16 cellular contexts compared by ENCODE assay signal in genomic region chr1:201460783-201461182, GRCh38. TPM values are rescaled to one million over a fixed set of nuclear protein-coding genes. Genes with fewer than 3 reads are reported as not detected.
A peak's percentile ranks its signal among the peaks of the same experiment; 100 is the strongest.
DNase-seq lines count a peak whose midpoint lies in the region; ATAC-seq and TF ChIP-seq lines count a peak whose summit lies in the region.
"Had no signal": no experiment of that assay in that cellular context is flagged by ENCODE, and none has a peak within 500 bp of the region (broad histone marks: within the 10 kb centered on the region; RNA-seq: fewer than 3 reads in every experiment).

No MANE protein-coding gene starts in this region.

- H3K27me3 ChIP-seq in PC-3 (ENCODE audit: low read length) (no peaks in the 10 kb centered on the region), breast epithelium (no peaks in the 10 kb centered on the region), thyroid gland (no peaks in the 10 kb centered on the region)

- H3K27me3 Mint-ChIP-seq in mesothelial cell of epicardium (ENCODE audit: low read depth) = no peaks in the 10 kb centered on the region
- H3K27me3 Mint-ChIP-seq in glutamatergic neuron (ENCODE audit: unreplicated experiment) = no peaks in the 10 kb centered on the region

- intact Hi-C loops in PC-3 (cut with micrococcal nuclease) (loop anchor here (1.0 kb wide), 2 partner anchors 20 to 25 kb away; no protein-coding TSS in a partner anchor), breast epithelium (cut with DNase I; ENCODE audit: low total_unique reads) (no loop called here), thyroid gland (cut with DNase I) (no loop called here)

- H3K4me1 ChIP-seq in PC-3 (ENCODE audit: insufficient read depth, low read length) = peaks cover 71% of the 10 kb centered on the region
- H3K4me1 ChIP-seq in breast epithelium = peaks cover 19 to 23% of the 10 kb centered on the region in 2 donors
- H3K4me1 ChIP-seq in thyroid gland = peaks cover 2 to 56% of the 10 kb centered on the region in 2 donors

- TF ChIP-seq POLR2A in breast epithelium (IDR thresholded peaks at IDR 0.05) (no peak), thyroid gland (IDR thresholded peaks at IDR 0.05) (no peak)

- H3K9me3 ChIP-seq in PC-3 (ENCODE audit: low read length) (no peaks in the 10 kb centered on the region), breast epithelium (no peaks in the 10 kb centered on the region), thyroid gland (no peaks in the 10 kb centered on the region)

- DNase-seq in PC-3 = no peak
- no peak for DNase-seq in breast epithelium (ENCODE audit: low spot score in 2 of 2)
- DNase-seq in mesothelial cell of epicardium (ENCODE audit: low spot score in 2 of 2, unreplicated experiment in 2 of 2) = no peak
- DNase-seq in thyroid gland = no peak
- no peak for DNase-seq in caudate nucleus (lab: John Stamatoyannopoulos, UW)
- no peak for DNase-seq in glutamatergic neuron
- DNase-seq in foreskin fibroblast = no peak
- DNase-seq: activated gamma-delta T cell; cortex of kidney; left colon; MM.1S; occipital lobe; stimulated activated CD4-positive, alpha-beta T cell treated with anti-CD3 and anti-CD28 coated beads, Interleukin-2, amount 100 ng/mL, for 48 hours; stimulated activated naive B cell treated with anti-CD40 and anti-IgM and Interleukin-4, amounts not matched to agents 10 μg/mL and 1 μg/mL and 100 μg/mL, for 72 hours had no signal

- peak overlapping the region; percentile 48 for H3K9ac ChIP-seq in PC-3 (ENCODE audit: low read length)

- CTCF ChIA-PET in PC-3 (lab: Charles Lee) = interaction anchor here (0.7 to 3.4 kb wide), 3 partner anchors 9 to 25 kb away, joined by 4 to 31 read pairs (median 21); no protein-coding TSS in a partner anchor

- peak overlapping the region; percentile 84 for H3K27ac ChIP-seq in PC-3 (ENCODE audit: low read length)
- peak overlapping the region; percentile 92 for H3K27ac ChIP-seq in breast epithelium
- H3K27ac ChIP-seq in thyroid gland = peak overlapping the region in 2 of 3 donors; percentile 10 to 73
- H3K27ac ChIP-seq in caudate nucleus (ENCODE audit: low read depth, low read length) = no peak overlapping the region

- H4K20me1 ChIP-seq in PC-3 (ENCODE audit: low read length) = no peaks in the 10 kb centered on the region

- peaks cover 13% of the 10 kb centered on the region for H3K36me3 Mint-ChIP-seq in mesothelial cell of epicardium
- peaks cover 5% of the 10 kb centered on the region for H3K36me3 Mint-ChIP-seq in glutamatergic neuron (ENCODE audit: unreplicated experiment)
- H3K36me3 Mint-ChIP-seq: stimulated activated naive B cell treated with anti-CD40 and anti-IgM and Interleukin-4, amounts not matched to agents 10 μg/mL and 1 μg/mL and 100 μg/mL, for 72 hours had no signal

- H3K4me1 Mint-ChIP-seq in mesothelial cell of epicardium (peaks cover 42% of the 10 kb centered on the region), glutamatergic neuron (ENCODE audit: low read depth, unreplicated experiment) (peaks cover 4% of the 10 kb centered on the region)

- H3K4me3 Mint-ChIP-seq in mesothelial cell of epicardium (no peak overlapping the region), glutamatergic neuron (ENCODE audit: unreplicated experiment) (no peak overlapping the region)
- H3K4me3 Mint-ChIP-seq: stimulated activated naive B cell treated with anti-CD40 and anti-IgM and Interleukin-4, amounts not matched to agents 10 μg/mL and 1 μg/mL and 100 μg/mL, for 72 hours; T-helper 1 cell treated with Interleukin-12 subunit alpha and Interleukin-12 subunit beta and Interleukin-4 antibody, amounts not matched to agents 30 μg/mL and 1 μg/mL, for 36 hours had no signal

- peaks cover 13% of the 10 kb centered on the region for H3F3A ChIP-seq in PC-3 (ENCODE audit: low read length, unreplicated experiment)

- ATAC-seq in PC-3 (no peak), GM18861 (IDR thresholded peaks at IDR 0.05; ENCODE audit: unreplicated experiment) (no peak)
- ATAC-seq: stimulated activated naive B cell treated with anti-CD40 and anti-IgM and Interleukin-4, amounts not matched to agents 10 μg/mL and 1 μg/mL and 100 μg/mL, for 72 hours had no signal

- no TSS peak for BruUV-seq in PC-3 (replicated peaks; lab: Mats Ljungman, UMichigan)

- H3K9me3 Mint-ChIP-seq in mesothelial cell of epicardium (no peaks in the 10 kb centered on the region), glutamatergic neuron (ENCODE audit: unreplicated experiment) (peaks cover 2% of the 10 kb centered on the region)
- H3K9me3 Mint-ChIP-seq: stimulated activated naive B cell treated with anti-CD40 and anti-IgM and Interleukin-4, amounts not matched to agents 10 μg/mL and 1 μg/mL and 100 μg/mL, for 72 hours; T-helper 1 cell treated with Interleukin-12 subunit alpha and Interleukin-12 subunit beta and Interleukin-4 antibody, amounts not matched to agents 30 μg/mL and 1 μg/mL, for 36 hours had no signal

- H3K9me2 ChIP-seq in PC-3 (replicated peaks; ENCODE audit: low read length) = no peaks in the 10 kb centered on the region

- POLR2A ChIA-PET in PC-3 (lab: Charles Lee; ENCODE audit: unreplicated experiment) = interaction anchor here (1.6 kb wide), 2 partner anchors 15 to 20 kb away, joined by 4 to 7 read pairs; no protein-coding TSS in a partner anchor

- H3K36me3 ChIP-seq in PC-3 (ENCODE audit: low read depth, low read length) = peaks cover 15% of the 10 kb centered on the region; the same call in 1 of the 2 replicates
- H3K36me3 ChIP-seq in breast epithelium = no peaks in the 10 kb centered on the region
- peaks cover 0 to 10% of the 10 kb centered on the region in 2 donors for H3K36me3 ChIP-seq in thyroid gland

- no peak overlapping the region for H2AFZ ChIP-seq in PC-3 (ENCODE audit: low read length)

- 74 to 76% methylated on average over 4 of the region's 4 CpGs for whole genome bisulfite sequencing in thyroid gland, 2 donors

- H3K4me2 ChIP-seq in PC-3 (ENCODE audit: low read length) = peak overlapping the region; percentile 73

- H3K4me3 ChIP-seq in PC-3 (ENCODE audit: low read length) (peak overlapping the region; percentile 14), breast epithelium (no peak overlapping the region), thyroid gland (replicated peaks in 1 of 3) (no peak overlapping the region), foreskin fibroblast (ENCODE audit: low read depth in 1 of 2, low read length in 2 of 2) (no peak overlapping the region)

- no peak for TF ChIP-seq CTCF in PC-3 (conservative IDR thresholded peaks at IDR 0.05; ENCODE audit: low read depth, low read length)
- no peak for TF ChIP-seq CTCF in breast epithelium (IDR thresholded peaks at IDR 0.05)
- TF ChIP-seq CTCF in mesothelial cell of epicardium (IDR thresholded peaks at IDR 0.05; ENCODE audit: unreplicated experiment) = no peak
- TF ChIP-seq CTCF in thyroid gland (IDR thresholded peaks at IDR 0.05) = no peak
- no peak for TF ChIP-seq CTCF in glutamatergic neuron (IDR thresholded peaks at IDR 0.05; ENCODE audit: partially characterized antibody, unreplicated experiment)
- no peak for TF ChIP-seq CTCF in foreskin fibroblast (IDR thresholded peaks at IDR 0.05; ENCODE audit: low read depth, low read length)

- peak overlapping the region; percentile 92 for H3K27ac Mint-ChIP-seq in mesothelial cell of epicardium
- H3K27ac Mint-ChIP-seq in glutamatergic neuron (ENCODE audit: unreplicated experiment) = no peak overlapping the region
- H3K27ac Mint-ChIP-seq: stimulated activated naive B cell treated with anti-CD40 and anti-IgM and Interleukin-4, amounts not matched to agents 10 μg/mL and 1 μg/mL and 100 μg/mL, for 72 hours; T-helper 1 cell treated with Interleukin-12 subunit alpha and Interleukin-12 subunit beta and Interleukin-4 antibody, amounts not matched to agents 30 μg/mL and 1 μg/mL, for 36 hours had no signal

- peaks cover 15% of the 10 kb centered on the region for H3K79me2 ChIP-seq in PC-3 (ENCODE audit: low read length)

RNA-seq across cellular contexts. Expression of gene PHLDA3, which starts 8.2 kb away (rescaled TPM):
- 216 and 349 TPM in 2 replicates for total RNA-seq in PC-3 (2014; rRNA removed)
- total RNA-seq in breast epithelium = 100 to 1,000 TPM in 1 of 3 donors, 10 to 100 TPM in 2; 65.7 to 116 (median 92.7) TPM
- 84.0 to 92.8 TPM (median 87.5 TPM) in 3 replicates for total RNA-seq in mesothelial cell of epicardium
- 10 to 100 TPM; 17.2 to 33.3 (median 21.6) TPM for total RNA-seq in thyroid gland
- total RNA-seq in glutamatergic neuron (ENCODE audit: unreplicated experiment) = 18.5 TPM

RNA-seq across cellular contexts. Expression of gene TNNI1, which starts 39.3 kb away (rescaled TPM):
- total RNA-seq in PC-3 (2014; rRNA removed) = not detected in 2 replicates
- total RNA-seq in breast epithelium = under 1 TPM in 2 of 3 donors, not detected in 1; 0.15 to 0.66 TPM
- 6.7 to 8.4 TPM (median 7.6 TPM) in 3 replicates for total RNA-seq in mesothelial cell of epicardium
- not detected for total RNA-seq in thyroid gland
- 4.1 TPM for total RNA-seq in glutamatergic neuron (ENCODE audit: unreplicated experiment)
- total RNA-seq: left colon, occipital lobe had no signal

RNA-seq across cellular contexts. Expression of gene CSRP1, which starts 46.1 kb away (rescaled TPM):
- total RNA-seq in PC-3 (2014; rRNA removed) (147 and 189 TPM in 2 replicates), breast epithelium (1,000 to 10,000 TPM in 1 of 3 donors, 100 to 1,000 TPM in 2; 186 to 1,491 (median 767) TPM), mesothelial cell of epicardium (10.4 to 11.4 TPM (median 10.7 TPM) in 3 replicates), thyroid gland (100 to 1,000 TPM; 285 to 835 (median 454) TPM), glutamatergic neuron (ENCODE audit: unreplicated experiment) (6.2 TPM)

Comparison
In these comparisons a context has a peak if more than half of its experiments do, and no peak if none do; other contexts are left out.
1. RNA of gene CSRP1, which starts 46.1 kb away (total RNA-seq): 186 to 1,491 TPM in breast epithelium, 285 to 835 TPM in thyroid gland and 147 to 189 TPM in PC-3; 10.4 to 11.4 TPM in mesothelial cell of epicardium and 6.2 TPM in glutamatergic neuron (single experiment); every median in the first group is over 10 times any median in the second.